Comparison of ENCODE assay signal across 8 cellular contexts in the genomic region with DNA sequence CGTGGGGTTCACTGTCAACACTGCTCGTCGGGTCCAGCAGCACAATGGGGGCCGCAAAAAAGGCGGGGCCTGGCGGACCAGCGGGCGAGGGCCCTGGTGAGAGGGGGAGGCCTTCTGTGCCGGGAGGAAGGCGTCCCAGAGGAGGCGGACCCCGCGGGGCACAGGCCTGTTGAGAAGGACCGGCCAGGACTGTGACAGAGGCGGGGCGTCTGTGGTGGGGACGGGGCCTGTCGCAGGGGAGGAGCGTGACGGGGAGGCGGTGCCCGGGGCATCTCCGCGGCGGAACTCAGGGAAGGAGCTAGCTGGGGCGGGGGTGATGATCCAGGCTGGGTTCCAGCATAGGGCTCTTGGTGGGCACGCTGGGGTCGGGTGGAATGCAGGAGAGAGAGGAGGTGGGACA. TPM values are rescaled to one million over a fixed set of nuclear protein-coding genes. Genes with fewer than 3 reads are reported as not detected.
DNase-seq lines count a peak whose midpoint lies in the region; ATAC-seq and TF ChIP-seq lines count a peak whose summit lies in the region.
"Not testable (repeated sequence)": the region's sequence is repeated elsewhere in the genome, so short reads cannot be mapped to it uniquely, and the experiment has no call there.

No MANE protein-coding gene starts in this region.

- intact Hi-C loops in CD4-positive, alpha-beta T cell (cut with DNase I, micrococcal nuclease) = not testable (repeated sequence)

- CTCF ChIA-PET in CD4-positive, alpha-beta T cell (lab: Charles Lee) = not testable (repeated sequence)

- not testable (repeated sequence) for H3K27me3 ChIP-seq in CD4-positive, alpha-beta T cell (ENCODE audit: control insufficient read depth, insufficient read depth, low read length); RWPE2 (ENCODE audit: insufficient read depth, poor library complexity, severe bottlenecking); foreskin keratinocyte

- not testable (repeated sequence) for H3K4me3 ChIP-seq in RWPE2 (ENCODE audit: severe bottlenecking)

- not testable (repeated sequence) for H3K4me3 Mint-ChIP-seq in CD4-positive, alpha-beta T cell

- not testable (repeated sequence) for H3K36me3 ChIP-seq in RWPE2 (ENCODE audit: low read depth)

- not testable (repeated sequence) for H3K27ac Mint-ChIP-seq in CD4-positive, alpha-beta T cell

- not testable (repeated sequence) for H3K9me3 Mint-ChIP-seq in CD4-positive, alpha-beta T cell

- POLR2A ChIA-PET in CD4-positive, alpha-beta T cell (lab: Charles Lee) = not testable (repeated sequence)

- H3K27ac ChIP-seq in CD4-positive, alpha-beta T cell (ENCODE audit: low read depth, low read length); RWPE2 (ENCODE audit: poor library complexity, severe bottlenecking); foreskin keratinocyte: not testable (repeated sequence)

- peak; percentile 69 for ATAC-seq in CD4-positive, alpha-beta T cell (ENCODE audit: poor library complexity)
- ATAC-seq in GM18909 (IDR thresholded peaks at IDR 0.05; ENCODE audit: poor library complexity, unreplicated experiment) (peak; percentile 60), GM21515 (IDR thresholded peaks at IDR 0.05; ENCODE audit: unreplicated experiment) (peak; percentile 53), HG02852 (IDR thresholded peaks at IDR 0.05; ENCODE audit: unreplicated experiment) (peak; percentile 61), HG03196 (IDR thresholded peaks at IDR 0.05; ENCODE audit: unreplicated experiment) (peak; percentile 44), RWPE2 (ENCODE audit: low read depth) (peak; percentile 51), foreskin keratinocyte (peak; percentile 57), omental fat pad (ENCODE audit: low FRiP score) (peak; percentile 51)

- H3K27me3 Mint-ChIP-seq in CD4-positive, alpha-beta T cell = not testable (repeated sequence)

- H3K4me1 Mint-ChIP-seq in CD4-positive, alpha-beta T cell (ENCODE audit: low read depth) = not testable (repeated sequence)

- TF ChIP-seq CTCF in CD4-positive, alpha-beta T cell (IDR thresholded peaks at IDR 0.05); RWPE2 (IDR thresholded peaks at IDR 0.05; ENCODE audit: poor library complexity, severe bottlenecking); foreskin keratinocyte (conservative IDR thresholded peaks at IDR 0.05); omental fat pad (IDR thresholded peaks at IDR 0.05): not testable (repeated sequence)

- not testable (repeated sequence) for H3K36me3 Mint-ChIP-seq in CD4-positive, alpha-beta T cell (ENCODE audit: low read depth)

- not testable (repeated sequence) for H3K9me3 ChIP-seq in CD4-positive, alpha-beta T cell (ENCODE audit: control insufficient read depth, low read length); RWPE2 (ENCODE audit: severe bottlenecking)

- H3K4me1 ChIP-seq in RWPE2 (ENCODE audit: insufficient read depth, poor library complexity, severe bottlenecking); foreskin keratinocyte: not testable (repeated sequence)

- DNase-seq in CD4-positive, alpha-beta T cell; RWPE2 (ENCODE audit: low spot score); foreskin keratinocyte; omental fat pad (ENCODE audit: low spot score): not testable (repeated sequence)

RNA-seq across cellular contexts. Expression of gene SLX1B, which starts 0.5 kb away (rescaled TPM):
- 10 to 100 TPM; 18.8 to 21.2 TPM for total RNA-seq in CD4-positive, alpha-beta T cell
- 26.3 and 43.7 TPM in 2 replicates for total RNA-seq in foreskin keratinocyte
- polyA plus RNA-seq in foreskin keratinocyte = 61.0 and 78.2 TPM in 2 replicates
- total RNA-seq in omental fat pad = 10 to 100 TPM; 13.1 to 26.6 (median 15.8) TPM

RNA-seq across cellular contexts. Expression of gene BOLA2, which starts 0.7 kb away (rescaled TPM):
- total RNA-seq in CD4-positive, alpha-beta T cell = 1 to 10 TPM; 6.2 to 8.9 TPM
- total RNA-seq in foreskin keratinocyte (15.8 and 16.3 TPM in 2 replicates), omental fat pad (10 to 100 TPM in 3 of 4 donors, 1 to 10 TPM in 1; 6.2 to 22.2 (median 12.9) TPM)
- polyA plus RNA-seq in foreskin keratinocyte = 28.5 and 30.9 TPM in 2 replicates

RNA-seq across cellular contexts. Expression of gene SULT1A4, which starts 4.9 kb away (rescaled TPM):
- 1 to 10 TPM in 1 of 2 experiments, under 1 TPM in 1; 0.59 to 1.1 TPM for total RNA-seq in CD4-positive, alpha-beta T cell
- 0.37 and 1.7 TPM in 2 replicates for total RNA-seq in foreskin keratinocyte
- 1.4 and 4.0 TPM in 2 replicates for polyA plus RNA-seq in foreskin keratinocyte
- total RNA-seq in omental fat pad = 10 to 100 TPM; 10.4 to 43.5 (median 27.6) TPM

RNA-seq across cellular contexts. Expression of gene NPIPB11, which starts 48.3 kb away (rescaled TPM):
- 1 to 10 TPM; 1.6 to 2.3 TPM for total RNA-seq in CD4-positive, alpha-beta T cell
- total RNA-seq in foreskin keratinocyte = 0.07 and 0.28 TPM in 2 replicates
- polyA plus RNA-seq in foreskin keratinocyte = 0.17 and 0.42 TPM in 2 replicates
- total RNA-seq in omental fat pad = 1 to 10 TPM in 3 of 4 donors, under 1 TPM in 1; 0.46 to 4.9 (median 1.2) TPM

RNA-seq across cellular contexts. Expression of gene NPIPB12, which starts 51.4 kb away (rescaled TPM):
- total RNA-seq in CD4-positive, alpha-beta T cell = 10 to 100 TPM; 83.2 to 86.4 TPM
- total RNA-seq in foreskin keratinocyte = 14.2 and 14.8 TPM in 2 replicates
- 14.8 and 16.2 TPM in 2 replicates for polyA plus RNA-seq in foreskin keratinocyte
- 100 to 1,000 TPM in 2 of 4 donors, 10 to 100 TPM in 2; 37.7 to 155 (median 86.1) TPM for total RNA-seq in omental fat pad
